ENCODE assay signal across 25 cellular contexts in genomic region chr3:1179116-1179515, GRCh38.
"Had no signal": no experiment of that assay in that cellular context is flagged by ENCODE, and none has a peak within 500 bp of the region (broad histone marks: within the 10 kb centered on the region; RNA-seq: fewer than 3 reads in every experiment).

No MANE protein-coding gene starts in this region.

- DNase-seq: activated CD4-positive, alpha-beta T cell treated with anti-CD3 and anti-CD28 coated beads for 36 hours; activated CD4-positive, CD25-positive, alpha-beta regulatory T cell; activated CD8-positive, alpha-beta T cell treated with anti-CD3 and anti-CD28 coated beads, Interleukin-2, amount 10 ng/mL, durations not matched to agents 7 days and 5 days; activated naive CD4-positive, alpha-beta T cell treated with anti-CD3 and anti-CD28 coated beads for 36 hours; activated naive CD8-positive, alpha-beta T cell treated with anti-CD3 and anti-CD28 coated beads for 36 hours; activated T-cell treated with anti-CD3 and anti-CD28 coated beads for 4 hours; activated T-cell treated with anti-CD3 and anti-CD28 coated beads, Interleukin-2, amount 50 U/mL, for 72 hours; adrenal gland; cortex of kidney; effector memory CD8-positive, alpha-beta T cell; erythroblast; left colon; mammary epithelial cell; naive B cell; right lobe of liver; stimulated activated CD4-positive, alpha-beta T cell treated with anti-CD3 and anti-CD28 coated beads, Interleukin-4, amount 100 ng/mL, for 24 hours; substantia nigra; uterus had no signal

- ATAC-seq: activated CD4-positive, alpha-beta T cell treated with anti-CD3 and anti-CD28 coated beads for 36 hours; activated CD8-positive, alpha-beta T cell treated with anti-CD3 and anti-CD28 coated beads, Interleukin-2, amount 10 ng/mL, durations not matched to agents 7 days and 5 days; activated T-cell treated with anti-CD3 and anti-CD28 coated beads, Interleukin-2, amount 50 U/mL, for 72 hours; effector memory CD8-positive, alpha-beta T cell; gastroesophageal sphincter; left colon; right lobe of liver; stimulated activated effector memory CD8-positive, alpha-beta T cell treated with anti-CD3 and anti-CD28 coated beads, Interleukin-12 subunit alpha, Interleukin-12 subunit beta, amount 100 ng/mL, for 72 hours had no signal

- H3K27ac Mint-ChIP-seq: activated CD4-positive, alpha-beta T cell treated with anti-CD3 and anti-CD28 coated beads for 36 hours; activated CD8-positive, alpha-beta T cell treated with anti-CD3 and anti-CD28 coated beads, Interleukin-2, amount 10 ng/mL, durations not matched to agents 7 days and 5 days; activated naive CD4-positive, alpha-beta T cell treated with anti-CD3 and anti-CD28 coated beads for 36 hours; activated naive CD8-positive, alpha-beta T cell treated with anti-CD3 and anti-CD28 coated beads for 36 hours; activated T-cell treated with anti-CD3 and anti-CD28 coated beads, Interleukin-2, amount 50 U/mL, for 72 hours; effector memory CD8-positive, alpha-beta T cell; naive B cell; stimulated activated effector memory CD8-positive, alpha-beta T cell treated with anti-CD3 and anti-CD28 coated beads, Interleukin-12 subunit alpha, Interleukin-12 subunit beta, amount 100 ng/mL, for 72 hours; stimulated activated naive CD8-positive, alpha-beta T cell treated with anti-CD3 and anti-CD28 coated beads, Interleukin-15, Interleukin-2, amounts not matched to agents 100 ng/mL and 50 ng/mL, for 24 hours; type B pancreatic cell had no signal

- H3K4me1 ChIP-seq: adrenal gland, ascending aorta, gastroesophageal sphincter, right lobe of liver, uterus had no signal

- H3K79me2 ChIP-seq: hepatocyte had no signal

- H3K4me3 Mint-ChIP-seq: activated CD4-positive, alpha-beta T cell treated with anti-CD3 and anti-CD28 coated beads for 36 hours; activated CD8-positive, alpha-beta T cell treated with anti-CD3 and anti-CD28 coated beads, Interleukin-2, amount 10 ng/mL, durations not matched to agents 7 days and 5 days; activated naive CD4-positive, alpha-beta T cell treated with anti-CD3 and anti-CD28 coated beads for 36 hours; activated naive CD8-positive, alpha-beta T cell treated with anti-CD3 and anti-CD28 coated beads for 36 hours; activated T-cell treated with anti-CD3 and anti-CD28 coated beads, Interleukin-2, amount 50 U/mL, for 72 hours; effector memory CD8-positive, alpha-beta T cell; naive B cell; stimulated activated effector memory CD8-positive, alpha-beta T cell treated with anti-CD3 and anti-CD28 coated beads, Interleukin-12 subunit alpha, Interleukin-12 subunit beta, amount 100 ng/mL, for 72 hours; stimulated activated naive CD8-positive, alpha-beta T cell treated with anti-CD3 and anti-CD28 coated beads, Interleukin-15, Interleukin-2, amounts not matched to agents 100 ng/mL and 50 ng/mL, for 24 hours; type B pancreatic cell had no signal

- H3K36me3 Mint-ChIP-seq: activated naive CD8-positive, alpha-beta T cell treated with anti-CD3 and anti-CD28 coated beads for 36 hours; naive B cell; stimulated activated effector memory CD8-positive, alpha-beta T cell treated with anti-CD3 and anti-CD28 coated beads, Interleukin-12 subunit alpha, Interleukin-12 subunit beta, amount 100 ng/mL, for 72 hours; type B pancreatic cell had no signal

- H3K27me3 ChIP-seq: adrenal gland, ascending aorta, gastroesophageal sphincter, hepatocyte, right lobe of liver, uterus had no signal

- H3K4me3 ChIP-seq: adrenal gland, ascending aorta, gastroesophageal sphincter, hepatocyte, right lobe of liver, skin epidermis, uterus had no signal

- H3K27ac ChIP-seq: adrenal gland, ascending aorta, gastroesophageal sphincter, hepatocyte, right lobe of liver, skin epidermis, uterus had no signal

- H3K4me2 ChIP-seq: hepatocyte had no signal

- H2AFZ ChIP-seq: hepatocyte had no signal

- H3K27me3 Mint-ChIP-seq: activated CD4-positive, alpha-beta T cell treated with anti-CD3 and anti-CD28 coated beads for 36 hours; activated naive CD8-positive, alpha-beta T cell treated with anti-CD3 and anti-CD28 coated beads for 36 hours; effector memory CD8-positive, alpha-beta T cell; naive B cell; stimulated activated naive CD8-positive, alpha-beta T cell treated with anti-CD3 and anti-CD28 coated beads, Interleukin-15, Interleukin-2, amounts not matched to agents 100 ng/mL and 50 ng/mL, for 24 hours had no signal

- H3K4me1 Mint-ChIP-seq: activated CD4-positive, alpha-beta T cell treated with anti-CD3 and anti-CD28 coated beads for 36 hours; activated naive CD8-positive, alpha-beta T cell treated with anti-CD3 and anti-CD28 coated beads for 36 hours; naive B cell; stimulated activated effector memory CD8-positive, alpha-beta T cell treated with anti-CD3 and anti-CD28 coated beads, Interleukin-12 subunit alpha, Interleukin-12 subunit beta, amount 100 ng/mL, for 72 hours had no signal

- H3K36me3 ChIP-seq: adrenal gland, ascending aorta, gastroesophageal sphincter, right lobe of liver, uterus had no signal
